1 cellular context compared by ENCODE assay signal in genomic region chr5:56535347-56535746, GRCh38.
TF ChIP-seq lines count a peak whose summit lies in the region.

No MANE protein-coding gene starts in this region.

TF ChIP-seq in IMR-90, 13 proteins besides CTCF, POLR2A, EP300 and RAD21 (continued from another document):
- TF ChIP-seq CHD1 (IDR thresholded peaks at IDR 0.05; ENCODE audit: low read depth, low read length) (no peak), ELK1 (IDR thresholded peaks at IDR 0.05; ENCODE audit: borderline replicate concordance, low read depth, low read length) (no peak), CEBPB (IDR thresholded peaks at IDR 0.05; ENCODE audit: low read depth, low read length) (no peak), USF2 (IDR thresholded peaks at IDR 0.05; ENCODE audit: low read depth, low read length) (no peak), MAFK (IDR thresholded peaks at IDR 0.05; ENCODE audit: low read depth, low read length) (no peak)
